18 cellular contexts compared by ENCODE assay signal in the genomic region with DNA sequence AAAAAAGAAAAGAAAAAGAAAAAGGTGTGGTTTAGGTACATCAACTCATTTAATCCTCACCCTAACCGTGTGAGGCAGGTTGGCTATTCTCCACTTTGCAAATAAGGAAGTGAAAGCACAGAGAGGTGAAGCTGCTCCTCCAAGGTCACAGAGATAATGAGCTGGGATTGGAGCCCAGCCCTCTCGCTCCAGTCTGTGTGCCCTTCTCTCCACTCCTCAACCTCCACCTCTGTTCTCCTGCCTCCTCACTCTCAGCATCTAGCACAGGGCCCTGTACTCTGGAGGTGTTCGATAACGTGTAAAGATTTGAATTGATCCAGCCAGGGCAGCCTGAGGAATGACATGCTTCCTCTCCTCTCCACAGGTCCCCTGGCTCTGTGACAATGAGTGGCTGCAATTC.
"Had no signal": no experiment of that assay in that cellular context is flagged by ENCODE, and none has a peak within 500 bp of the region (broad histone marks: within the 10 kb centered on the region; RNA-seq: fewer than 3 reads in every experiment).

No MANE protein-coding gene starts in this region.

- H3K27me3 ChIP-seq: cardiac muscle cell, esophagus squamous epithelium, heart right ventricle, neutrophil, thyroid gland had no signal

- H3K36me3 Mint-ChIP-seq: activated naive CD8-positive, alpha-beta T cell treated with anti-CD3 and anti-CD28 coated beads for 36 hours; immature natural killer cell; natural killer cell treated with Interleukin-12 subunit alpha and Interleukin-12 subunit beta and Interleukin-15 and Interleukin-18, amount 100 ng/mL, for 72 hours; stimulated activated naive B cell treated with anti-CD40 and anti-IgM and Interleukin-4, amounts not matched to agents 10 μg/mL and 1 μg/mL and 100 μg/mL, for 72 hours had no signal

- H3K4me3 Mint-ChIP-seq: activated naive CD8-positive, alpha-beta T cell treated with anti-CD3 and anti-CD28 coated beads for 36 hours; immature natural killer cell; natural killer cell treated with Interleukin-12 subunit alpha and Interleukin-12 subunit beta and Interleukin-15 and Interleukin-18, amount 100 ng/mL, for 72 hours; stimulated activated naive B cell treated with anti-CD40 and anti-IgM and Interleukin-4, amounts not matched to agents 10 μg/mL and 1 μg/mL and 100 μg/mL, for 72 hours had no signal

- H3K79me2 ChIP-seq: parathyroid adenoma had no signal

- H3K27ac ChIP-seq: cardiac muscle cell, esophagus squamous epithelium, heart right ventricle, neutrophil, parathyroid adenoma, thyroid gland, WERI-Rb-1 had no signal

- H3K4me1 ChIP-seq: esophagus squamous epithelium, heart right ventricle, parathyroid adenoma, thyroid gland had no signal

- H3K4me1 Mint-ChIP-seq: activated naive CD8-positive, alpha-beta T cell treated with anti-CD3 and anti-CD28 coated beads for 36 hours; immature natural killer cell; stimulated activated naive B cell treated with anti-CD40 and anti-IgM and Interleukin-4, amounts not matched to agents 10 μg/mL and 1 μg/mL and 100 μg/mL, for 72 hours had no signal

- DNase-seq: activated CD4-positive, alpha-beta T cell treated with anti-CD3 and anti-CD28 coated beads, Interleukin-2, amount 50 U/mL, for 4 hours; activated naive CD8-positive, alpha-beta T cell treated with anti-CD3 and anti-CD28 coated beads for 36 hours; amniotic stem cell; dermis blood vessel endothelial cell; effector memory CD4-positive, alpha-beta T cell; esophagus squamous epithelium; heart right ventricle; immature natural killer cell; mesenchymal stem cell; stimulated activated CD4-positive, alpha-beta T cell treated with anti-CD3 and anti-CD28 coated beads, Interleukin-4, amount 100 ng/mL, for 24 hours; stimulated activated naive B cell treated with anti-CD40 and anti-IgM and Interleukin-4, amounts not matched to agents 10 μg/mL and 1 μg/mL and 100 μg/mL, for 72 hours; thyroid gland; WERI-Rb-1 had no signal

- H3K9me3 ChIP-seq: neutrophil, thyroid gland had no signal

- H3K9me3 Mint-ChIP-seq: immature natural killer cell had no signal

- H3K27me3 Mint-ChIP-seq: activated naive CD8-positive, alpha-beta T cell treated with anti-CD3 and anti-CD28 coated beads for 36 hours; stimulated activated naive B cell treated with anti-CD40 and anti-IgM and Interleukin-4, amounts not matched to agents 10 μg/mL and 1 μg/mL and 100 μg/mL, for 72 hours had no signal

- H3K27ac Mint-ChIP-seq: activated naive CD8-positive, alpha-beta T cell treated with anti-CD3 and anti-CD28 coated beads for 36 hours; immature natural killer cell; natural killer cell treated with Interleukin-12 subunit alpha and Interleukin-12 subunit beta and Interleukin-15 and Interleukin-18, amount 100 ng/mL, for 72 hours; stimulated activated naive B cell treated with anti-CD40 and anti-IgM and Interleukin-4, amounts not matched to agents 10 μg/mL and 1 μg/mL and 100 μg/mL, for 72 hours had no signal

- H2AFZ ChIP-seq: parathyroid adenoma had no signal

- H3K36me3 ChIP-seq: cardiac muscle cell, esophagus squamous epithelium, heart right ventricle, neutrophil, thyroid gland, WERI-Rb-1 had no signal

- ATAC-seq: heart right ventricle; sciatic nerve; stimulated activated naive B cell treated with anti-CD40 and anti-IgM and Interleukin-4, amounts not matched to agents 10 μg/mL and 1 μg/mL and 100 μg/mL, for 72 hours had no signal

- H3K9ac ChIP-seq: parathyroid adenoma had no signal

- H3K4me3 ChIP-seq: cardiac muscle cell, esophagus squamous epithelium, heart right ventricle, thyroid gland had no signal
